19 cellular contexts compared by ENCODE assay signal in the genomic region with DNA sequence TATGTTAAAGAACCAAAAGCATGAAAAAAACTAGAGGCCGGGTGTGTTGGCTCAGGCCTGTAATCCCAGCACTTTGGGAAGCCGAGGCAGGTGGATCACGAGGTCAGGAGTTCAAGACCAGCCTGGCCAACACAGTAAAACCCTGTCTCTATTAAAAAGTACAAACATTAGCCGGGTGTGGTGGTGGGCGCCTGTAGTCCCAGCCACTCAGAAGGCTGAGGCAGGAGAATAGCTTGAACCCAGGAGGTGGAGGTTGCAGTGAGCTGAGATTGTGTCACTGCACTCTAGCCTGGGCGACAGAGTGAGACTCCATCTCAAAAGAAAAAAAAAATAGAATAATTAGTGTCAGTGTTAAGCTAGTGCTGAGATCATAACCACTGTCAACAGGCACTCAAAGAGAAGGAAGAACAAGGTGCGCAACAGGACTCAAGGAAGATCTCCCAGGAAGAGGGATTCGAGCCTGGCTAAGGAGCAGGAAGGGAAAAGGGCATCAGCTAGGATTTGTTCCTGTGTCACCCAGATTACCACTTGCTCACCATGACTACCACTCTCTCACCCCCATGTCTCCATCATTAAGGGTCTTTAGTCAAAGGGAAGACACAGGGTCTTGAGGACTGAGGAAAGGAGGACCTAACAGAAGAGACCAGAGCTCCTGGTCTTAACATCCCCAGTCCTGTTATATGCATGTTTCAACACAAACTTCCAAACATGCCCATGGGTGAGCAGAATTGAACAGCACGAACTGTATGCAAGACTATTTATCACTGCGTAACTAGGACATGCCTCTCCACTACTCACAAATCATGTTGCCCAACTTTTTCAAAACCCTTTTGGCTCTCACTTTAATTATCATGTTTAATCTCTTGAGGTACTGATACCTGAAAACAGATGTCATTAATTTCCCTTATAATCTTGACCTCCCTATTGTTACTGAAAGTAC.
DNase-seq lines count a peak whose midpoint lies in the region; ATAC-seq and TF ChIP-seq lines count a peak whose summit lies in the region.
"Had no signal": no experiment of that assay in that cellular context is flagged by ENCODE, and none has a peak within 500 bp of the region (broad histone marks: within the 10 kb centered on the region; RNA-seq: fewer than 3 reads in every experiment).

No MANE protein-coding gene starts in this region.

- no peak overlapping the region for H3K9ac ChIP-seq in Karpas-422 (ENCODE audit: low read length)
- no peak overlapping the region for H3K9ac ChIP-seq in trophoblast cell (ENCODE audit: low read length)
- H3K9ac ChIP-seq: KMS-11 had no signal

- no peak for TF ChIP-seq POLR2A in uterus (IDR thresholded peaks at IDR 0.05)

- peak overlapping the region in 5 of 7 donors; percentile 24 to 72 (median 50) for H3K27ac Mint-ChIP-seq in CD4-positive, alpha-beta memory T cell
- H3K27ac Mint-ChIP-seq: activated B cell treated with CpG ODN at 0.5 μM for 24 hours had no signal

- peak overlapping the region; percentile 71 for H3K4ac ChIP-seq in trophoblast cell (ENCODE audit: low read depth, low read length)

- H3K4me2 ChIP-seq in Karpas-422 (ENCODE audit: low read depth, low read length, poor library complexity, severe bottlenecking): no peak overlapping the region
- no peak overlapping the region for H3K4me2 ChIP-seq in trophoblast cell (ENCODE audit: low read length)
- H3K4me2 ChIP-seq: KMS-11 had no signal

- ATAC-seq in GM21717 (IDR thresholded peaks at IDR 0.05; ENCODE audit: unreplicated experiment): no peak

- peaks cover 3% of the 10 kb centered on the region; the same call in 1 of the 2 replicates for H4K20me1 ChIP-seq in Karpas-422 (ENCODE audit: insufficient read depth, low read depth, low read length)

- no peak overlapping the region for H3K4me3 ChIP-seq in CD4-positive, alpha-beta memory T cell (ENCODE audit: low read length in 2 of 2)
- H3K4me3 ChIP-seq in Karpas-422 (ENCODE audit: low read length): no peak overlapping the region
- H3K4me3 ChIP-seq in trophoblast cell (ENCODE audit: low read depth, low read length): no peak overlapping the region
- H3K4me3 ChIP-seq in uterus: no peak overlapping the region
- H3K4me3 ChIP-seq: colonic mucosa, heart left ventricle, sigmoid colon had no signal

- H2AK5ac ChIP-seq in trophoblast cell (ENCODE audit: low read length): no peak overlapping the region

- H2AFZ ChIP-seq in Karpas-422 (ENCODE audit: low read length): no peak overlapping the region
- no peak overlapping the region for H2AFZ ChIP-seq in trophoblast cell (ENCODE audit: insufficient read depth, low read length, poor library complexity)

- no peaks in the 10 kb centered on the region for H3K36me3 ChIP-seq in CD4-positive, alpha-beta memory T cell (ENCODE audit: insufficient read depth, low read length)
- H3K36me3 ChIP-seq in Karpas-422 (ENCODE audit: insufficient read depth, low read length) (peaks cover 33% of the 10 kb centered on the region), trophoblast cell (ENCODE audit: control insufficient read depth in 1 of 2, insufficient read depth in 2 of 2, low read length in 2 of 2) (peaks cover 0 to 2% of the 10 kb centered on the region in 2 experiments), uterus (no peaks in the 10 kb centered on the region)
- H3K36me3 ChIP-seq: colonic mucosa, sigmoid colon had no signal

- no peaks in the 10 kb centered on the region for H3K9me3 ChIP-seq in CD4-positive, alpha-beta memory T cell (ENCODE audit: control insufficient read depth in 1 of 2, low read length in 2 of 2)
- no peaks in the 10 kb centered on the region for H3K9me3 ChIP-seq in Karpas-422 (ENCODE audit: low read length)
- no peaks in the 10 kb centered on the region for H3K9me3 ChIP-seq in trophoblast cell (ENCODE audit: insufficient read depth, low read depth, low read length)
- no peaks in the 10 kb centered on the region for H3K9me3 ChIP-seq in uterus
- H3K9me3 ChIP-seq: BE2C, colonic mucosa, heart left ventricle, sigmoid colon had no signal

- POLR2A ChIA-PET in CD4-positive, alpha-beta memory T cell (lab: Charles Lee; ENCODE audit: partially characterized antibody): no interaction called here

- CTCF ChIA-PET in CD4-positive, alpha-beta memory T cell (lab: Charles Lee; ENCODE audit: partially characterized antibody): interaction anchor here (1.7 kb wide), 1 partner anchor 710 kb away, joined by 7 read pairs; no protein-coding TSS in a partner anchor

- no peak overlapping the region for H2BK120ac ChIP-seq in trophoblast cell (ENCODE audit: insufficient read depth, low read length, poor library complexity)

- no peak overlapping the region for H3K27ac ChIP-seq in CD4-positive, alpha-beta memory T cell (ENCODE audit: low read depth, low read length)
- H3K27ac ChIP-seq in Karpas-422 (ENCODE audit: low read length): no peak overlapping the region
- peak overlapping the region; percentile 31 for H3K27ac ChIP-seq in epithelial cell of prostate
- H3K27ac ChIP-seq in trophoblast cell (ENCODE audit: low read depth, low read length): no peak overlapping the region
- H3K27ac ChIP-seq in uterus: no peak overlapping the region
- H3K27ac ChIP-seq: colonic mucosa, heart left ventricle, HL-60, KMS-11, sigmoid colon had no signal

- no peak for TF ChIP-seq CTCF in uterus (IDR thresholded peaks at IDR 0.05)

- H2BK5ac ChIP-seq in trophoblast cell (ENCODE audit: low read depth, low read length, poor library complexity): no peak overlapping the region

- no peak overlapping the region for H3K23ac ChIP-seq in trophoblast cell (ENCODE audit: low read length)

- H2BK12ac ChIP-seq in trophoblast cell (ENCODE audit: low read length): no peak overlapping the region

- H3K36me3 Mint-ChIP-seq in CD4-positive, alpha-beta memory T cell: peaks cover 15 to 43% of the 10 kb centered on the region in 2 donors

- no peak overlapping the region for H3K18ac ChIP-seq in trophoblast cell (ENCODE audit: low read length)

- intact Hi-C loops in CD4-positive, alpha-beta memory T cell (cut with micrococcal nuclease): no loop called here
- intact Hi-C loops in uterus (cut with DNase I; ENCODE audit: low total_unique reads): no loop called here

- H3K4me3 Mint-ChIP-seq in CD4-positive, alpha-beta memory T cell: no peak overlapping the region
- H3K4me3 Mint-ChIP-seq: activated B cell treated with CpG ODN at 0.5 μM for 24 hours had no signal

- peaks cover 100% of the 10 kb centered on the region for H3K79me2 ChIP-seq in Karpas-422 (ENCODE audit: low read length)
- H3K79me2 ChIP-seq in trophoblast cell (ENCODE audit: control insufficient read depth, insufficient read depth, low read length, poor library complexity): peaks cover 3% of the 10 kb centered on the region

- H3K9me3 Mint-ChIP-seq in CD4-positive, alpha-beta memory T cell: no peaks in the 10 kb centered on the region
- H3K9me3 Mint-ChIP-seq: activated B cell treated with CpG ODN at 0.5 μM for 24 hours had no signal

- no peak overlapping the region for H4K12ac ChIP-seq in trophoblast cell (ENCODE audit: low read depth, low read length)

- no peak for DNase-seq in CD4-positive, alpha-beta memory T cell
- DNase-seq in Karpas-422: peak; percentile 42
- peak; percentile 68 for DNase-seq in epithelial cell of prostate (ENCODE audit: low read depth, low spot score)
- DNase-seq in trophoblast cell: no peak
- DNase-seq in uterus: no peak
- DNase-seq in NCI-H446 (lab: John Stamatoyannopoulos, UW): no peak
- DNase-seq: activated B cell treated with CpG ODN at 0.5 μM for 24 hours; activated gamma-delta T cell; BE2C; heart left ventricle; kidney; NCI-H1417 treated with DMSO at 0.1 percent for 48 hours; sigmoid colon; stimulated activated CD4-positive, alpha-beta T cell treated with anti-CD3 and anti-CD28 coated beads, Interleukin-1b, Interleukin-23, amount 100 ng/mL, for 48 hours; T-helper 2 cell had no signal

- H3K4me1 ChIP-seq in CD4-positive, alpha-beta memory T cell (ENCODE audit: insufficient read depth, low read length): peaks cover 34% of the 10 kb centered on the region
- peaks cover 45% of the 10 kb centered on the region for H3K4me1 ChIP-seq in Karpas-422 (ENCODE audit: low read length)
- no peaks in the 10 kb centered on the region for H3K4me1 ChIP-seq in trophoblast cell (ENCODE audit: control insufficient read depth in 1 of 2, insufficient read depth in 2 of 2, low read length in 2 of 2)
- no peaks in the 10 kb centered on the region for H3K4me1 ChIP-seq in uterus

- H4K91ac ChIP-seq in trophoblast cell (ENCODE audit: low read depth, low read length): no peak overlapping the region

- H3K27me3 ChIP-seq in CD4-positive, alpha-beta memory T cell (ENCODE audit: insufficient read depth, low read length): no peaks in the 10 kb centered on the region
- H3K27me3 ChIP-seq in Karpas-422 (ENCODE audit: low read length) (no peaks in the 10 kb centered on the region), trophoblast cell (ENCODE audit: insufficient read depth, low read length) (no peaks in the 10 kb centered on the region), uterus (no peaks in the 10 kb centered on the region)
- H3K27me3 ChIP-seq: BE2C, colonic mucosa, heart left ventricle, sigmoid colon had no signal

- no peaks in the 10 kb centered on the region for H3K9me2 ChIP-seq in Karpas-422 (replicated peaks; ENCODE audit: insufficient read depth, low read length)

- no peaks in the 10 kb centered on the region for H3K27me3 Mint-ChIP-seq in CD4-positive, alpha-beta memory T cell
- H3K27me3 Mint-ChIP-seq: activated B cell treated with CpG ODN at 0.5 μM for 24 hours had no signal

- peaks cover 44 to 89% (median 70%) of the 10 kb centered on the region in 4 donors for H3K4me1 Mint-ChIP-seq in CD4-positive, alpha-beta memory T cell

- H3K14ac ChIP-seq in trophoblast cell (ENCODE audit: low read length): no peak overlapping the region

- H4K8ac ChIP-seq in trophoblast cell (ENCODE audit: low read depth, low read length): no peak overlapping the region

- WGBS in trophoblast cell (ENCODE audit: extremely low coverage, insufficient coverage, insufficient read length): no CpG with 5 or more reads among the region's 10 CpGs

- H3K79me1 ChIP-seq in trophoblast cell (ENCODE audit: low read length): no peaks in the 10 kb centered on the region

Comparison
In these comparisons a context has a peak if more than half of its experiments do, and no peak if none do; other contexts are left out.
1. DNase-seq: peak in Karpas-422 (single experiment) and epithelial cell of prostate (single experiment); none in CD4-positive, alpha-beta memory T cell (0 of 5), trophoblast cell (0 of 2), uterus (0 of 2) and NCI-H446 (0 of 2).